Comparison of ENCODE assay signal across 2 cellular contexts in the genomic region with DNA sequence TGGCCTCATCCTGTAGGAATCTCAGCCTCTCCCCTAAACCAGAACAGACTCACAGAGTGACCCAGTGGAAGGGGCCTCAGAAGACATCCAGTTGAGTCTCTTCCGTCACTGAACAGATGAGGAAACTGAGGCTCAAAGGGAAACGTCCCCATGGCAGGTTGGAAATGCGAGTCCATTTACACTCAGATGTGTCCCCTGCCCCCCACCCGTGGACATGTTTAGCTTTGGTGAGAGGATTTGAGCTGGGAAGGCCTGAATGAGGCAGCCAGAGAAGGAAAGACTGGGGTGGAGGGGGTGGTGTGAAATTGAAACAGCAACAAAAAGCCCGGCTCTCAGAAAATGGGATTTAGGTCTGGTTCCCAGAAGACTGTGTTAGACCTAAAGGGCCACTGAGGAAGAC.
TF ChIP-seq lines count a peak whose summit lies in the region.

No MANE protein-coding gene starts in this region.

TF ChIP-seq in IMR-90, 13 proteins besides CTCF, POLR2A, EP300 and RAD21:
- TF ChIP-seq CEBPB (IDR thresholded peaks at IDR 0.05; ENCODE audit: low read depth, low read length), result no peak
- no peak for TF ChIP-seq NFE2L2 (IDR thresholded peaks at IDR 0.05; ENCODE audit: low read depth, low read length)
- no peak for TF ChIP-seq SMC3 (IDR thresholded peaks at IDR 0.05; ENCODE audit: low read depth, low read length)

TF ChIP-seq in K562, 482 proteins besides CTCF, POLR2A, EP300 and RAD21:
- TF ChIP-seq RBFOX2 (IDR thresholded peaks at IDR 0.05; ENCODE audit: low read depth, low read length) (no peak), EP400 (IDR thresholded peaks at IDR 0.05) (no peak), TAF1 (IDR thresholded peaks at IDR 0.05; ENCODE audit: control insufficient read depth, extremely low read depth, insufficient read depth, low read length, severe bottlenecking) (no peak), CC2D1A (IDR thresholded peaks at IDR 0.05) (no peak), ZNF133 (CRISPR knock-in tag; IDR thresholded peaks at IDR 0.05) (no peak), HDAC2 (IDR thresholded peaks at IDR 0.05) (no peak), PRPF4 (IDR thresholded peaks at IDR 0.05; ENCODE audit: insufficient read depth, low read depth, low read length, poor library complexity, severe bottlenecking) (no peak), GTF2A2 (tag; IDR thresholded peaks at IDR 0.05) (no peak), NR3C1 (CRISPR knock-in tag; IDR thresholded peaks at IDR 0.05) (no peak), ZNF23 (CRISPR knock-in tag; IDR thresholded peaks at IDR 0.05) (no peak), POLR2B (IDR thresholded peaks at IDR 0.05; ENCODE audit: low read depth, partially characterized antibody) (no peak)
- TF ChIP-seq, protein P1, sequence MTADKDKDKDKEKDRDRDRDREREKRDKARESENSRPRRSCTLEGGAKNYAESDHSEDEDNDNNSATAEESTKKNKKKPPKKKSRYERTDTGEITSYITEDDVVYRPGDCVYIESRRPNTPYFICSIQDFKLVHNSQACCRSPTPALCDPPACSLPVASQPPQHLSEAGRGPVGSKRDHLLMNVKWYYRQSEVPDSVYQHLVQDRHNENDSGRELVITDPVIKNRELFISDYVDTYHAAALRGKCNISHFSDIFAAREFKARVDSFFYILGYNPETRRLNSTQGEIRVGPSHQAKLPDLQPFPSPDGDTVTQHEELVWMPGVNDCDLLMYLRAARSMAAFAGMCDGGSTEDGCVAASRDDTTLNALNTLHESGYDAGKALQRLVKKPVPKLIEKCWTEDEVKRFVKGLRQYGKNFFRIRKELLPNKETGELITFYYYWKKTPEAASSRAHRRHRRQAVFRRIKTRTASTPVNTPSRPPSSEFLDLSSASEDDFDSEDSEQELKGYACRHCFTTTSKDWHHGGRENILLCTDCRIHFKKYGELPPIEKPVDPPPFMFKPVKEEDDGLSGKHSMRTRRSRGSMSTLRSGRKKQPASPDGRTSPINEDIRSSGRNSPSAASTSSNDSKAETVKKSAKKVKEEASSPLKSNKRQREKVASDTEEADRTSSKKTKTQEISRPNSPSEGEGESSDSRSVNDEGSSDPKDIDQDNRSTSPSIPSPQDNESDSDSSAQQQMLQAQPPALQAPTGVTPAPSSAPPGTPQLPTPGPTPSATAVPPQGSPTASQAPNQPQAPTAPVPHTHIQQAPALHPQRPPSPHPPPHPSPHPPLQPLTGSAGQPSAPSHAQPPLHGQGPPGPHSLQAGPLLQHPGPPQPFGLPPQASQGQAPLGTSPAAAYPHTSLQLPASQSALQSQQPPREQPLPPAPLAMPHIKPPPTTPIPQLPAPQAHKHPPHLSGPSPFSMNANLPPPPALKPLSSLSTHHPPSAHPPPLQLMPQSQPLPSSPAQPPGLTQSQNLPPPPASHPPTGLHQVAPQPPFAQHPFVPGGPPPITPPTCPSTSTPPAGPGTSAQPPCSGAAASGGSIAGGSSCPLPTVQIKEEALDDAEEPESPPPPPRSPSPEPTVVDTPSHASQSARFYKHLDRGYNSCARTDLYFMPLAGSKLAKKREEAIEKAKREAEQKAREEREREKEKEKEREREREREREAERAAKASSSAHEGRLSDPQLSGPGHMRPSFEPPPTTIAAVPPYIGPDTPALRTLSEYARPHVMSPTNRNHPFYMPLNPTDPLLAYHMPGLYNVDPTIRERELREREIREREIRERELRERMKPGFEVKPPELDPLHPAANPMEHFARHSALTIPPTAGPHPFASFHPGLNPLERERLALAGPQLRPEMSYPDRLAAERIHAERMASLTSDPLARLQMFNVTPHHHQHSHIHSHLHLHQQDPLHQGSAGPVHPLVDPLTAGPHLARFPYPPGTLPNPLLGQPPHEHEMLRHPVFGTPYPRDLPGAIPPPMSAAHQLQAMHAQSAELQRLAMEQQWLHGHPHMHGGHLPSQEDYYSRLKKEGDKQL (CRISPR knock-in tag; IDR thresholded peaks at IDR 0.05; ENCODE audit: borderline replicate concordance), result no peak
- TF ChIP-seq, protein P2, sequence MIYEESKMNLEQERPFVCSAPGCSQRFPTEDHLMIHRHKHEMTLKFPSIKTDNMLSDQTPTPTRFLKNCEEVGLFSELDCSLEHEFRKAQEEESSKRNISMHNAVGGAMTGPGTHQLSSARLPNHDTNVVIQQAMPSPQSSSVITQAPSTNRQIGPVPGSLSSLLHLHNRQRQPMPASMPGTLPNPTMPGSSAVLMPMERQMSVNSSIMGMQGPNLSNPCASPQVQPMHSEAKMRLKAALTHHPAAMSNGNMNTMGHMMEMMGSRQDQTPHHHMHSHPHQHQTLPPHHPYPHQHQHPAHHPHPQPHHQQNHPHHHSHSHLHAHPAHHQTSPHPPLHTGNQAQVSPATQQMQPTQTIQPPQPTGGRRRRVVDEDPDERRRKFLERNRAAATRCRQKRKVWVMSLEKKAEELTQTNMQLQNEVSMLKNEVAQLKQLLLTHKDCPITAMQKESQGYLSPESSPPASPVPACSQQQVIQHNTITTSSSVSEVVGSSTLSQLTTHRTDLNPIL (CRISPR knock-in tag; IDR thresholded peaks at IDR 0.05), result no peak
